Comparison of ENCODE assay signal across 9 cellular contexts in genomic region chr6:55980627-55981211, GRCh38.
DNase-seq lines count a peak whose midpoint lies in the region; ATAC-seq, FAIRE-seq and TF ChIP-seq lines count a peak whose summit lies in the region.
"Had no signal": no experiment of that assay in that cellular context is flagged by ENCODE, and none has a peak within 500 bp of the region (broad histone marks: within the 10 kb centered on the region; RNA-seq: fewer than 3 reads in every experiment).

No MANE protein-coding gene starts in this region.

- TF ChIP-seq CTCF in K562 (IDR thresholded peaks at IDR 0.05 in 2 of 3, conservative IDR thresholded peaks at IDR 0.05 in 1 of 3; ENCODE audit: insufficient read depth in 2 of 3, low read depth in 1 of 3, low read length in 3 of 3) (peak in 1 of 3 experiments; percentile 20; a peak in 2 of 6 replicates), natural killer cell (IDR thresholded peaks at IDR 0.05) (no peak)

- no peak overlapping the region for H3K4me3 Mint-ChIP-seq in natural killer cell
- H3K4me3 Mint-ChIP-seq: memory B cell had no signal

- FAIRE-seq in H54 (lab: Jason Lieb, UNC) (peak; percentile 81), K562 (lab: Jason Lieb, UNC) (no peak)

- H3K27me3 ChIP-seq in K562 (ENCODE audit: control insufficient read depth in 2 of 2, insufficient read depth in 2 of 2, low read length in 2 of 2) = no peaks in the 10 kb centered on the region
- H3K27me3 ChIP-seq in effector memory CD4-positive, alpha-beta T cell (replicated peaks; ENCODE audit: control insufficient read depth, insufficient read depth, low read length, poor library complexity, severe bottlenecking) = no peaks in the 10 kb centered on the region

- no peaks in the 10 kb centered on the region for H3K36me3 ChIP-seq in K562 (ENCODE audit: control insufficient read depth, insufficient read depth, low read length)
- H3K36me3 ChIP-seq in effector memory CD4-positive, alpha-beta T cell (ENCODE audit: control insufficient read depth, insufficient read depth, low read length) = no peaks in the 10 kb centered on the region

- CTCF ChIA-PET in K562 (lab: Yijun Ruan, JAX; ENCODE audit: low intra/inter-chr PET ratio) = no interaction called here

- H3K27me3 Mint-ChIP-seq in natural killer cell (ENCODE audit: low read depth in 2 of 2) = no peaks in the 10 kb centered on the region
- H3K27me3 Mint-ChIP-seq: memory B cell had no signal

- peak; percentile 23 to 38 for TF ChIP-seq RAD21 in K562 (CRISPR knock-in tag; conservative IDR thresholded peaks at IDR 0.05 in 1 of 2, IDR thresholded peaks at IDR 0.05 in 1 of 2)

- in situ Hi-C loops in K562 (cut with MboI) = no loop called here

- H2AFZ ChIP-seq in K562 (ENCODE audit: low read depth, low read length) = no peak overlapping the region

- no peak for TF ChIP-seq POLR2A in H54 (IDR thresholded peaks at IDR 0.05; ENCODE audit: low read depth, low read length)
- TF ChIP-seq POLR2A in K562 (conservative IDR thresholded peaks at IDR 0.05) = no peak

- BruUV-seq in K562 (replicated peaks; lab: Mats Ljungman, UMichigan) = no TSS peak

- H3K27ac Mint-ChIP-seq in natural killer cell = no peak overlapping the region
- H3K27ac Mint-ChIP-seq: memory B cell had no signal

- H3K9me3 ChIP-seq in K562 (replicated peaks; ENCODE audit: control insufficient read depth, insufficient read depth, low read depth, low read length) = no peaks in the 10 kb centered on the region
- no peaks in the 10 kb centered on the region for H3K9me3 ChIP-seq in effector memory CD4-positive, alpha-beta T cell (ENCODE audit: control insufficient read depth, low read length)

- no peak overlapping the region for H3K27ac ChIP-seq in K562 (ENCODE audit: extremely low read depth, low read depth, low read length)
- no peak overlapping the region for H3K27ac ChIP-seq in effector memory CD4-positive, alpha-beta T cell (ENCODE audit: insufficient read depth, low read length, poor library complexity, severe bottlenecking)

- H3K79me2 ChIP-seq in K562 (ENCODE audit: control insufficient read depth, insufficient read depth, low read length) = no peaks in the 10 kb centered on the region

- ATAC-seq in K562 (no peak), natural killer cell (no peak), HG03439 (IDR thresholded peaks at IDR 0.05; ENCODE audit: unreplicated experiment) (no peak)

- no peak overlapping the region for H3K4me2 ChIP-seq in K562 (ENCODE audit: insufficient read depth, low read length)

- TF ChIP-seq EP300 in K562 (IDR thresholded peaks at IDR 0.05; ENCODE audit: low read length) = no peak

- H3K9me3 Mint-ChIP-seq in natural killer cell = peaks cover 6 to 7% of the 10 kb centered on the region in 2 donors

- no peak overlapping the region for H3K9ac ChIP-seq in K562 (ENCODE audit: insufficient read depth in 1 of 2, low read depth in 2 of 2, low read length in 2 of 2)

- no CpG with 5 or more reads among the region's 1 CpG for WGBS in K562 (ENCODE audit: insufficient coverage, low coverage, missing lambda C conversion rate)

- POLR2A ChIA-PET in K562 (lab: Yijun Ruan, JAX) = no interaction called here

- no peaks in the 10 kb centered on the region for H3K4me1 ChIP-seq in K562 (replicated peaks in 1 of 2; ENCODE audit: control insufficient read depth in 2 of 2, insufficient read depth in 2 of 2, low read length in 2 of 2)
- H3K4me1 ChIP-seq in effector memory CD4-positive, alpha-beta T cell (ENCODE audit: control insufficient read depth, insufficient read depth, low read length, poor library complexity, severe bottlenecking) = no peaks in the 10 kb centered on the region

- H3K9me1 ChIP-seq in K562 (ENCODE audit: control insufficient read depth, insufficient read depth, low read length) = no peaks in the 10 kb centered on the region

- no peaks in the 10 kb centered on the region for H4K20me1 ChIP-seq in K562 (replicated peaks; ENCODE audit: control insufficient read depth, insufficient read depth, low read length)

- intact Hi-C loops in K562 (cut with micrococcal nuclease) (no loop called here), natural killer cell (cut with micrococcal nuclease) (no loop called here)

- no peaks in the 10 kb centered on the region for H3K36me3 Mint-ChIP-seq in natural killer cell
- H3K36me3 Mint-ChIP-seq: memory B cell had no signal

- H3K4me1 Mint-ChIP-seq in natural killer cell = no peaks in the 10 kb centered on the region
- H3K4me1 Mint-ChIP-seq: memory B cell had no signal

- no peak overlapping the region for H3K4me3 ChIP-seq in K562
- H3K4me3 ChIP-seq in effector memory CD4-positive, alpha-beta T cell (ENCODE audit: insufficient read depth, low read depth, low read length, poor library complexity, severe bottlenecking) = no peak overlapping the region

- DNase-seq in COLO668 (lab: John Stamatoyannopoulos, UW; ENCODE audit: unreplicated experiment) (peak; percentile 11), H54 (ENCODE audit: insufficient read length, low spot score) (peak; percentile 12), NCI-H2227 treated with DMSO at 0.1 percent for 48 hours (lab: John Stamatoyannopoulos, UW) (peak; percentile 41), K562 (ENCODE audit: extremely low read depth in 1 of 4, low spot score in 3 of 4) (no peak), kidney tubule cell (ENCODE audit: low spot score) (peak; percentile 40), natural killer cell (no peak)
- no peak for DNase-seq in effector memory CD4-positive, alpha-beta T cell

TF ChIP-seq in K562, 482 proteins besides CTCF, POLR2A, EP300 and RAD21:
- no peak for TF ChIP-seq ZHX1 (conservative IDR thresholded peaks at IDR 0.05; ENCODE audit: low read length)
- TF ChIP-seq TGIF2 (CRISPR knock-in tag; IDR thresholded peaks at IDR 0.05) = no peak
- TF ChIP-seq SETDB1 (IDR thresholded peaks at IDR 0.05; ENCODE audit: low read length) = no peak
- TF ChIP-seq CEBPG (CRISPR knock-in tag; IDR thresholded peaks at IDR 0.05) = no peak
- TF ChIP-seq CEBPG (tag; conservative IDR thresholded peaks at IDR 0.05 in 1 of 2, IDR thresholded peaks at IDR 0.05 in 1 of 2) = no peak
- TF ChIP-seq NFRKB (IDR thresholded peaks at IDR 0.05; ENCODE audit: low read depth) = no peak
- no peak for TF ChIP-seq CHCHD3 (CRISPR knock-in tag; IDR thresholded peaks at IDR 0.05)
- no peak for TF ChIP-seq IFI16 (CRISPR knock-in tag; IDR thresholded peaks at IDR 0.05)

Comparison
In these comparisons a context has a peak if more than half of its experiments do, and no peak if none do; other contexts are left out.
1. DNase-seq: peak in COLO668 (single experiment), H54 (single experiment), NCI-H2227 treated with DMSO at 0.1 percent for 48 hours (single experiment) and kidney tubule cell (single experiment); none in K562 (0 of 4), natural killer cell (single experiment) and effector memory CD4-positive, alpha-beta T cell (0 of 3).